ENCODE assay signal across 22 cellular contexts in genomic region chr4:121778991-121779628, GRCh38. TPM values are rescaled to one million over a fixed set of nuclear protein-coding genes. Genes with fewer than 3 reads are reported as not detected.
"Had no signal": no experiment of that assay in that cellular context is flagged by ENCODE, and none has a peak within 500 bp of the region (broad histone marks: within the 10 kb centered on the region; RNA-seq: fewer than 3 reads in every experiment).

No MANE protein-coding gene starts in this region.

- H3K27ac ChIP-seq: ascending aorta, cardiac muscle cell, coronary artery, gastroesophageal sphincter, hepatocyte, neutrophil, right lobe of liver, upper lobe of left lung had no signal

- H3K27ac Mint-ChIP-seq: activated CD8-positive, alpha-beta T cell treated with anti-CD3 and anti-CD28 coated beads, Interleukin-2, amount 10 ng/mL, durations not matched to agents 7 days and 5 days; activated T-helper 1 cell treated with anti-CD3 and anti-CD28 coated beads, Interleukin-12 subunit alpha, Interleukin-12 subunit beta, Interleukin-2, Interleukin-4 antibody, amounts not matched to agents 30 ng/mL and 10 ng/mL and 1 ng/mL, durations not matched to agents 14 hours and 24 hours and 36 hours; naive B cell; WTC11 had no signal

- H3K4me2 ChIP-seq: hepatocyte had no signal

- H3K9me3 ChIP-seq: ascending aorta, neutrophil, right lobe of liver, upper lobe of left lung had no signal

- H3K27me3 ChIP-seq: ascending aorta, right lobe of liver, upper lobe of left lung had no signal

- H3K4me1 Mint-ChIP-seq: naive B cell had no signal

- H3K4me3 Mint-ChIP-seq: activated CD8-positive, alpha-beta T cell treated with anti-CD3 and anti-CD28 coated beads, Interleukin-2, amount 10 ng/mL, durations not matched to agents 7 days and 5 days; activated T-helper 1 cell treated with anti-CD3 and anti-CD28 coated beads, Interleukin-12 subunit alpha, Interleukin-12 subunit beta, Interleukin-2, Interleukin-4 antibody, amounts not matched to agents 30 ng/mL and 10 ng/mL and 1 ng/mL, durations not matched to agents 14 hours and 24 hours and 36 hours; naive B cell; WTC11 had no signal

- ATAC-seq: activated CD8-positive, alpha-beta T cell treated with anti-CD3 and anti-CD28 coated beads, Interleukin-2, amount 10 ng/mL, durations not matched to agents 7 days and 5 days; gastroesophageal sphincter; right lobe of liver; WTC11 had no signal

- H3K79me2 ChIP-seq: hepatocyte had no signal

- H3K9me3 Mint-ChIP-seq: activated T-helper 1 cell treated with anti-CD3 and anti-CD28 coated beads, Interleukin-12 subunit alpha, Interleukin-12 subunit beta, Interleukin-2, Interleukin-4 antibody, amounts not matched to agents 30 ng/mL and 10 ng/mL and 1 ng/mL, durations not matched to agents 14 hours and 24 hours and 36 hours; WTC11 had no signal

- FAIRE-seq: kidney had no signal

- H3K4me3 ChIP-seq: ascending aorta, cardiac muscle cell, coronary artery, gastroesophageal sphincter, hepatocyte, lung, right lobe of liver, upper lobe of left lung had no signal

- H3K36me3 ChIP-seq: ascending aorta, cardiac muscle cell, gastroesophageal sphincter, neutrophil, right lobe of liver, upper lobe of left lung had no signal

- DNase-seq: activated CD4-positive, alpha-beta T cell treated with anti-CD3 and anti-CD28 coated beads for 48 hours; activated CD8-positive, alpha-beta memory T cell treated with anti-CD3 and anti-CD28 coated beads, Interleukin-2, amount 50 U/mL, for 48 hours; activated CD8-positive, alpha-beta T cell treated with anti-CD3 and anti-CD28 coated beads, Interleukin-2, amount 10 ng/mL, durations not matched to agents 7 days and 5 days; activated naive CD4-positive, alpha-beta T cell; effector CD8-positive, alpha-beta T cell; kidney; midbrain; naive B cell; right lobe of liver; stimulated activated CD4-positive, alpha-beta T cell treated with anti-CD3 and anti-CD28 coated beads, Interleukin-2, amount 100 ng/mL, for 24 hours; stimulated activated naive CD4-positive, alpha-beta T cell treated with Interleukin-2 at 50 U/mL for 16 hours; upper lobe of left lung had no signal

- H3K36me3 Mint-ChIP-seq: naive B cell, WTC11 had no signal

- H3K4me1 ChIP-seq: ascending aorta, gastroesophageal sphincter, right lobe of liver, upper lobe of left lung had no signal

- H2AFZ ChIP-seq: hepatocyte had no signal

RNA-seq across cellular contexts. Expression of gene SMIM43, which starts 14.1 kb away (rescaled TPM):
- total RNA-seq: activated CD8-positive, alpha-beta T cell treated with anti-CD3 and anti-CD28 coated beads, Interleukin-2, amount 10 ng/mL, durations not matched to agents 7 days and 5 days; activated T-helper 1 cell treated with anti-CD3 and anti-CD28 coated beads, Interleukin-12 subunit alpha, Interleukin-12 subunit beta, Interleukin-2, Interleukin-4 antibody, amounts not matched to agents 30 ng/mL and 10 ng/mL and 1 ng/mL, durations not matched to agents 14 hours and 24 hours and 36 hours; ascending aorta; cardiac muscle cell; hepatocyte; kidney; right lobe of liver; T-helper 1 cell treated with Interleukin-12 subunit alpha and Interleukin-12 subunit beta and Interleukin-4 antibody, amounts not matched to agents 30 ng/mL and 1 ng/mL, for 36 hours; upper lobe of left lung had no signal
- polyA plus RNA-seq: cardiac muscle cell had no signal

RNA-seq across cellular contexts. Expression of gene CCNA2, which starts 44.6 kb away (rescaled TPM):
- total RNA-seq: ascending aorta had no signal
